In genomic region chr15:77632760-77633133, GRCh38 we compare ENCODE assay signal across 9 cellular contexts. TPM values are rescaled to one million over a fixed set of nuclear protein-coding genes. Genes with fewer than 3 reads are reported as not detected.
DNase-seq lines count a peak whose midpoint lies in the region.
"Had no signal": no experiment of that assay in that cellular context is flagged by ENCODE, and none has a peak within 500 bp of the region (broad histone marks: within the 10 kb centered on the region; RNA-seq: fewer than 3 reads in every experiment).

Gene LINGO1 (minus strand): TSS chr15:77632912. CDS start chr15:77632315, 597 bp downstream.

- peak within 1 kb of the TSS in 1 of 2 donors; percentile 44 for H3K9ac ChIP-seq in stomach smooth muscle (ENCODE audit: low read length in 2 of 2)

- peaks cover 26% of the 10 kb centered on the region for H3K27me3 Mint-ChIP-seq in activated naive CD4-positive, alpha-beta T cell treated with anti-CD3 and anti-CD28 coated beads, Interleukin-2, amount 50 U/mL, for 24 hours

- peak within 1 kb of the TSS; percentile 77 for H3K4me3 Mint-ChIP-seq in activated naive CD4-positive, alpha-beta T cell treated with anti-CD3 and anti-CD28 coated beads, Interleukin-2, amount 50 U/mL, for 24 hours

- H3K4me1 ChIP-seq in stomach smooth muscle (ENCODE audit: control insufficient read depth, insufficient read depth, low read length): peaks cover 22% of the 10 kb centered on the region
- H3K4me1 ChIP-seq in SJCRH30: 0 out of 2 replicates have a peak, but pooled peaks cover 3% of the 10 kb centered on the region

- in situ Hi-C loops in T47D (cut with HindIII; ENCODE audit: low pct_unique_long_range_greater_than_20kb, low sequenced_read_pairs): no loop called here

- H3K9me3 Mint-ChIP-seq in activated naive CD4-positive, alpha-beta T cell treated with anti-CD3 and anti-CD28 coated beads, Interleukin-2, amount 50 U/mL, for 24 hours: no peaks in the 10 kb centered on the region

- H3K27ac ChIP-seq in layer of hippocampus (ENCODE audit: low read depth, low read length) (peak within 1 kb of the TSS; percentile 57), stomach smooth muscle (ENCODE audit: low read length) (no peak within 1 kb of the TSS), SJCRH30 (no peak within 1 kb of the TSS)
- H3K27ac ChIP-seq: adrenal gland had no signal

- H3K4me3 ChIP-seq in stomach smooth muscle (ENCODE audit: low read length in 2 of 2) (peak within 1 kb of the TSS; percentile 72 to 80), SJCRH30 (no peak within 1 kb of the TSS)

- H3K4me1 Mint-ChIP-seq in activated naive CD4-positive, alpha-beta T cell treated with anti-CD3 and anti-CD28 coated beads, Interleukin-2, amount 50 U/mL, for 24 hours: peaks cover 10% of the 10 kb centered on the region

- peaks cover 6% of the 10 kb centered on the region for H3K27me3 ChIP-seq in layer of hippocampus (ENCODE audit: control insufficient read depth, insufficient read depth, low read length)
- H3K27me3 ChIP-seq in stomach smooth muscle (ENCODE audit: control insufficient read depth in 1 of 2, insufficient read depth in 2 of 2, low read length in 2 of 2): peaks cover 46% of the 10 kb centered on the region in 2 donors
- peaks cover 12% of the 10 kb centered on the region; the same call in 1 of the 2 replicates for H3K27me3 ChIP-seq in SJCRH30

- no peak within 1 kb of the TSS for H3K27ac Mint-ChIP-seq in activated naive CD4-positive, alpha-beta T cell treated with anti-CD3 and anti-CD28 coated beads, Interleukin-2, amount 50 U/mL, for 24 hours

- no peak for DNase-seq in activated naive CD4-positive, alpha-beta T cell (lab: John Stamatoyannopoulos, UW)
- DNase-seq in T47D (ENCODE audit: low read depth in 1 of 2, low spot score in 1 of 2): peak; percentile 46 to 52
- DNase-seq in SJCRH30: no peak
- DNase-seq in activated effector memory CD4-positive, alpha-beta T cell treated with anti-CD3 and anti-CD28 coated beads, Interleukin-2, amount 50 U/mL, for 16 hours: no peak
- no peak for DNase-seq in stimulated activated naive CD4-positive, alpha-beta T cell (lab: John Stamatoyannopoulos, UW)

- no peaks in the 10 kb centered on the region for H3K36me3 Mint-ChIP-seq in activated naive CD4-positive, alpha-beta T cell treated with anti-CD3 and anti-CD28 coated beads, Interleukin-2, amount 50 U/mL, for 24 hours

- H3K9me3 ChIP-seq in stomach smooth muscle (ENCODE audit: control insufficient read depth in 2 of 2, low read length in 2 of 2): no peaks in the 10 kb centered on the region
- H3K9me3 ChIP-seq in SJCRH30 (replicated peaks): no peaks in the 10 kb centered on the region
- H3K9me3 ChIP-seq: adrenal gland had no signal

- H3K36me3 ChIP-seq in stomach smooth muscle (ENCODE audit: control insufficient read depth in 2 of 2, insufficient read depth in 2 of 2, low read length in 2 of 2): no peaks in the 10 kb centered on the region
- H3K36me3 ChIP-seq in SJCRH30: no peaks in the 10 kb centered on the region
- H3K36me3 ChIP-seq: adrenal gland had no signal

RNA-seq across cellular contexts. Expression of gene LINGO1, which starts in this region (rescaled TPM):
- 0.26 TPM in 1 of 2 replicates, not detected in the other for total RNA-seq in SJCRH30 (2014; rRNA removed; shearing (Covaris generic))

Comparison
In these comparisons a context has a peak if more than half of its experiments do, and no peak if none do; other contexts are left out.
1. DNase-seq: peak in T47D (2 of 2); none in activated naive CD4-positive, alpha-beta T cell (0 of 4), SJCRH30 (0 of 2), activated effector memory CD4-positive, alpha-beta T cell treated with anti-CD3 and anti-CD28 coated beads, Interleukin-2, amount 50 U/mL, for 16 hours (single experiment) and stimulated activated naive CD4-positive, alpha-beta T cell (0 of 6).